Comparison of ENCODE assay signal across 1 cellular context in genomic region chr12:56104815-56105476, GRCh38.
TF ChIP-seq lines count a peak whose summit lies in the region.

No MANE protein-coding gene starts in this region.

TF ChIP-seq in HepG2, 621 proteins besides CTCF, POLR2A, EP300 and RAD21 (continued from another document and continues in another):
- TF ChIP-seq, protein P1, sequence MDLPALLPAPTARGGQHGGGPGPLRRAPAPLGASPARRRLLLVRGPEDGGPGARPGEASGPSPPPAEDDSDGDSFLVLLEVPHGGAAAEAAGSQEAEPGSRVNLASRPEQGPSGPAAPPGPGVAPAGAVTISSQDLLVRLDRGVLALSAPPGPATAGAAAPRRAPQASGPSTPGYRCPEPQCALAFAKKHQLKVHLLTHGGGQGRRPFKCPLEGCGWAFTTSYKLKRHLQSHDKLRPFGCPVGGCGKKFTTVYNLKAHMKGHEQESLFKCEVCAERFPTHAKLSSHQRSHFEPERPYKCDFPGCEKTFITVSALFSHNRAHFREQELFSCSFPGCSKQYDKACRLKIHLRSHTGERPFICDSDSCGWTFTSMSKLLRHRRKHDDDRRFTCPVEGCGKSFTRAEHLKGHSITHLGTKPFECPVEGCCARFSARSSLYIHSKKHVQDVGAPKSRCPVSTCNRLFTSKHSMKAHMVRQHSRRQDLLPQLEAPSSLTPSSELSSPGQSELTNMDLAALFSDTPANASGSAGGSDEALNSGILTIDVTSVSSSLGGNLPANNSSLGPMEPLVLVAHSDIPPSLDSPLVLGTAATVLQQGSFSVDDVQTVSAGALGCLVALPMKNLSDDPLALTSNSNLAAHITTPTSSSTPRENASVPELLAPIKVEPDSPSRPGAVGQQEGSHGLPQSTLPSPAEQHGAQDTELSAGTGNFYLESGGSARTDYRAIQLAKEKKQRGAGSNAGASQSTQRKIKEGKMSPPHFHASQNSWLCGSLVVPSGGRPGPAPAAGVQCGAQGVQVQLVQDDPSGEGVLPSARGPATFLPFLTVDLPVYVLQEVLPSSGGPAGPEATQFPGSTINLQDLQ (CRISPR knock-in tag; IDR thresholded peaks at IDR 0.05), result peak; percentile 47; the same call in 1 of the 2 replicates
- TF ChIP-seq, protein P2, sequence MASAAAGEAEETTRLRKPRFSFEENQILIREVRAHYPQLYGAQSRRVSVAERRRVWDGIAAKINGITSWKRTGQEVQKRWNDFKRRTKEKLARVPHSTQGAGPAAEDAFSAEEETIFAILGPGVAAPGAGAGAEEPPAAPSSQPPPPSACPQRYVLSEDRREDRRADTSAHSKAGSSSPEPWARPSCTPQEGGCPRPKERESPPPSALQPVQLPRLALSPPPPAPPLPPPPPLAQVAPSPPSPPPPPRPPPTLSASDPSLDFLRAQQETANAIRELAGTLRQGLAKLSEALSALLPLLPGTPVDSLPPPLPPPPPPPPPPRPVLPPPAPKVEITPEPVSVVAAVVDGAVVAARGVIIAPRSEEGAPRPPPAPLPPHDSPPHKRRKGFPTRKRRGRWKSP (CRISPR knock-in tag; IDR thresholded peaks at IDR 0.05), result peak; percentile 4; the same call in 1 of the 2 replicates
- TF ChIP-seq SIN3A (IDR thresholded peaks at IDR 0.05; ENCODE audit: borderline replicate concordance, low read depth, low read length), result peak; percentile 58; the same call in 1 of the 2 replicates
- no peak for TF ChIP-seq GABPA (IDR thresholded peaks at IDR 0.05; ENCODE audit: low read depth, low read length)
- TF ChIP-seq GABPA (CRISPR knock-in tag; IDR thresholded peaks at IDR 0.05; ENCODE audit: low read depth), result no peak
- TF ChIP-seq ZBTB43 (CRISPR knock-in tag; conservative IDR thresholded peaks at IDR 0.05), result no peak; the same call in 1 of the 2 replicates
- TF ChIP-seq, protein P3, sequence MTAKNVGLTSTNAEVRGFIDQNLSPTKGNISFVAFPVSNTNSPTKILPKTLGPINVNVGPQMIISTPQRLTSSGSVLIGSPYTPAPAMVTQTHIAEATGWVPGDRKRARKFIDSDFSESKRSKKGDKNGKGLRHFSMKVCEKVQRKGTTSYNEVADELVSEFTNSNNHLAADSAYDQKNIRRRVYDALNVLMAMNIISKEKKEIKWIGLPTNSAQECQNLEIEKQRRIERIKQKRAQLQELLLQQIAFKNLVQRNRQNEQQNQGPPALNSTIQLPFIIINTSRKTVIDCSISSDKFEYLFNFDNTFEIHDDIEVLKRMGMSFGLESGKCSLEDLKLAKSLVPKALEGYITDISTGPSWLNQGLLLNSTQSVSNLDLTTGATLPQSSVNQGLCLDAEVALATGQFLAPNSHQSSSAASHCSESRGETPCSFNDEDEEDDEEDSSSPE (CRISPR knock-in tag; IDR thresholded peaks at IDR 0.05), result no peak
- TF ChIP-seq ZNF263 (CRISPR knock-in tag; IDR thresholded peaks at IDR 0.05), result no peak
- TF ChIP-seq ATM (IDR thresholded peaks at IDR 0.05; ENCODE audit: borderline replicate concordance), result no peak
- TF ChIP-seq, protein P4, sequence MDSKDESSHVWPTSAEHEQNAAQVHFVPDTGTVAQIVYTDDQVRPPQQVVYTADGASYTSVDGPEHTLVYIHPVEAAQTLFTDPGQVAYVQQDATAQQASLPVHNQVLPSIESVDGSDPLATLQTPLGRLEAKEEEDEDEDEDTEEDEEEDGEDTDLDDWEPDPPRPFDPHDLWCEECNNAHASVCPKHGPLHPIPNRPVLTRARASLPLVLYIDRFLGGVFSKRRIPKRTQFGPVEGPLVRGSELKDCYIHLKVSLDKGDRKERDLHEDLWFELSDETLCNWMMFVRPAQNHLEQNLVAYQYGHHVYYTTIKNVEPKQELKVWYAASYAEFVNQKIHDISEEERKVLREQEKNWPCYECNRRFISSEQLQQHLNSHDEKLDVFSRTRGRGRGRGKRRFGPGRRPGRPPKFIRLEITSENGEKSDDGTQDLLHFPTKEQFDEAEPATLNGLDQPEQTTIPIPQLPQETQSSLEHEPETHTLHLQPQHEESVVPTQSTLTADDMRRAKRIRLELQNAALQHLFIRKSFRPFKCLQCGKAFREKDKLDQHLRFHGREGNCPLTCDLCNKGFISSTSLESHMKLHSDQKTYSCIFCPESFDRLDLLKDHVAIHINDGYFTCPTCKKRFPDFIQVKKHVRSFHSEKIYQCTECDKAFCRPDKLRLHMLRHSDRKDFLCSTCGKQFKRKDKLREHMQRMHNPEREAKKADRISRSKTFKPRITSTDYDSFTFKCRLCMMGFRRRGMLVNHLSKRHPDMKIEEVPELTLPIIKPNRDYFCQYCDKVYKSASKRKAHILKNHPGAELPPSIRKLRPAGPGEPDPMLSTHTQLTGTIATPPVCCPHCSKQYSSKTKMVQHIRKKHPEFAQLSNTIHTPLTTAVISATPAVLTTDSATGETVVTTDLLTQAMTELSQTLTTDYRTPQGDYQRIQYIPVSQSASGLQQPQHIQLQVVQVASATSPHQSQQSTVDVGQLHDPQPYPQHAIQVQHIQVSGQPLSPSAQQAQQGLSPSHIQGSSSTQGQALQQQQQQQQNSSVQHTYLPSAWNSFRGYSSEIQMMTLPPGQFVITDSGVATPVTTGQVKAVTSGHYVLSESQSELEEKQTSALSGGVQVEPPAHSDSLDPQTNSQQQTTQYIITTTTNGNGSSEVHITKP (CRISPR knock-in tag; IDR thresholded peaks at IDR 0.05; ENCODE audit: low read depth), result 0 out of 2 replicates have a peak, but pooled peaks have one; percentile 10
- TF ChIP-seq FOXO1 (CRISPR knock-in tag; IDR thresholded peaks at IDR 0.05), result peak; percentile 45; the same call in 1 of the 2 replicates
- peak; percentile 1 to 5; a peak in 2 of 4 replicates for TF ChIP-seq HMGXB4 (CRISPR knock-in tag; IDR thresholded peaks at IDR 0.05; ENCODE audit: borderline replicate concordance in 1 of 2, low read depth in 1 of 2)
- TF ChIP-seq, protein P5, sequence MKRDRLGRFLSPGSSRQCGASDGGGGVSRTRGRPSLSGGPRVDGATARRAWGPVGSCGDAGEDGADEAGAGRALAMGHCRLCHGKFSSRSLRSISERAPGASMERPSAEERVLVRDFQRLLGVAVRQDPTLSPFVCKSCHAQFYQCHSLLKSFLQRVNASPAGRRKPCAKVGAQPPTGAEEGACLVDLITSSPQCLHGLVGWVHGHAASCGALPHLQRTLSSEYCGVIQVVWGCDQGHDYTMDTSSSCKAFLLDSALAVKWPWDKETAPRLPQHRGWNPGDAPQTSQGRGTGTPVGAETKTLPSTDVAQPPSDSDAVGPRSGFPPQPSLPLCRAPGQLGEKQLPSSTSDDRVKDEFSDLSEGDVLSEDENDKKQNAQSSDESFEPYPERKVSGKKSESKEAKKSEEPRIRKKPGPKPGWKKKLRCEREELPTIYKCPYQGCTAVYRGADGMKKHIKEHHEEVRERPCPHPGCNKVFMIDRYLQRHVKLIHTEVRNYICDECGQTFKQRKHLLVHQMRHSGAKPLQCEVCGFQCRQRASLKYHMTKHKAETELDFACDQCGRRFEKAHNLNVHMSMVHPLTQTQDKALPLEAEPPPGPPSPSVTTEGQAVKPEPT (CRISPR knock-in tag; IDR thresholded peaks at IDR 0.05; ENCODE audit: low read depth), result no peak
- TF ChIP-seq ASH2L (IDR thresholded peaks at IDR 0.05; ENCODE audit: insufficient read length, low read depth, low read length), result peak; percentile 63
- TF ChIP-seq ZNF121 (CRISPR knock-in tag; IDR thresholded peaks at IDR 0.05), result 0 out of 2 replicates have a peak, but pooled peaks have one; percentile 8
- TF ChIP-seq HNRNPK (IDR thresholded peaks at IDR 0.05; ENCODE audit: low read depth, low read length, poor library complexity, severe bottlenecking), result no peak
- TF ChIP-seq ZBTB38 (CRISPR knock-in tag; IDR thresholded peaks at IDR 0.05), result no peak
- 0 out of 2 replicates have a peak, but pooled peaks have one; percentile 10 for TF ChIP-seq HNRNPL (IDR thresholded peaks at IDR 0.05; ENCODE audit: low read depth, low read length)
- TF ChIP-seq SOX6 (IDR thresholded peaks at IDR 0.05), result no peak
- TF ChIP-seq SOX6 (CRISPR knock-in tag; IDR thresholded peaks at IDR 0.05), result no peak
- TF ChIP-seq SNAPC4 (CRISPR knock-in tag; IDR thresholded peaks at IDR 0.05), result 0 out of 2 replicates have a peak, but pooled peaks have one; percentile 4
- TF ChIP-seq RNF219 (CRISPR knock-in tag; IDR thresholded peaks at IDR 0.05), result no peak
- no peak for TF ChIP-seq KAT2B (IDR thresholded peaks at IDR 0.05; ENCODE audit: borderline replicate concordance, low read depth, low read length)
- 0 out of 2 replicates have a peak, but pooled peaks have one; percentile 11 for TF ChIP-seq NFKB2 (CRISPR knock-in tag; IDR thresholded peaks at IDR 0.05; ENCODE audit: borderline replicate concordance)
- peak; percentile 31; the same call in 1 of the 2 replicates for TF ChIP-seq MYC (CRISPR knock-in tag; IDR thresholded peaks at IDR 0.05; ENCODE audit: borderline replicate concordance)
- TF ChIP-seq SAP130 (CRISPR knock-in tag; IDR thresholded peaks at IDR 0.05; ENCODE audit: low read depth), result peak; percentile 33; the same call in 1 of the 2 replicates
- no peak for TF ChIP-seq ZNF138 (CRISPR knock-in tag; IDR thresholded peaks at IDR 0.05; ENCODE audit: low read depth)
- TF ChIP-seq MAFK (conservative IDR thresholded peaks at IDR 0.05 in 1 of 2, IDR thresholded peaks at IDR 0.05 in 1 of 2; ENCODE audit: low read length in 2 of 2), result no peak
- TF ChIP-seq ZNF430 (CRISPR knock-in tag; IDR thresholded peaks at IDR 0.05), result 0 out of 2 replicates have a peak, but pooled peaks have one; percentile 3
- no peak for TF ChIP-seq ATF7 (IDR thresholded peaks at IDR 0.05)
- TF ChIP-seq ATF7 (CRISPR knock-in tag; IDR thresholded peaks at IDR 0.05), result no peak
- no peak; the same call in 1 of the 2 replicates for TF ChIP-seq ARHGAP35 (CRISPR knock-in tag; IDR thresholded peaks at IDR 0.05; ENCODE audit: borderline replicate concordance)
- TF ChIP-seq HOXA9 (CRISPR knock-in tag; IDR thresholded peaks at IDR 0.05; ENCODE audit: borderline replicate concordance), result no peak
- TF ChIP-seq ZNF552 (CRISPR knock-in tag; IDR thresholded peaks at IDR 0.05; ENCODE audit: borderline replicate concordance), result peak; percentile 64; the same call in 1 of the 2 replicates
